Comparison of ENCODE assay signal across 22 cellular contexts in the genomic region with DNA sequence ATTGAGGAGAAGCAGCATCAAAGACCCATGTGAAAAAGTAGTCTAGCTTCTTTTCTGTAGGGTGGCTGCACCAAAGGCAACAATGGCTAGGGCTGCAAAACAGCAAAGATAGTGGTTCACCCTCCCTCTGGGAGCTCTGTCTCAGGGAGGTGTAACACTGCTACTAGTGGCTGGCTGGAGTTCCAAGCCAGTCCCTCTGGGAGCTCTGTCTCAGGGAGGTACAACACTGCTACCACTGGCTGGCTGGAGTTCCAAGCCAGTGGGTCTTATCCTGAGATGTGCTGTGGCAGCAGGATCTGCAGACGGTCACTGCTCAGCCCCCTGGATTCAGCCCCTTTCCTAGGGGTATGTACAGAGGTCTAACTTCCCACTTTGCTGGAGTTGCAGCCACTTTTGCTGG. TPM values are rescaled to one million over a fixed set of nuclear protein-coding genes. Genes with fewer than 3 reads are reported as not detected.
"Had no signal": no experiment of that assay in that cellular context is flagged by ENCODE, and none has a peak within 500 bp of the region (broad histone marks: within the 10 kb centered on the region; RNA-seq: fewer than 3 reads in every experiment).

No MANE protein-coding gene starts in this region.

- H3K27ac ChIP-seq: heart right ventricle, ovary, right atrium auricular region, stomach, thoracic aorta had no signal

- H3K9me3 ChIP-seq: ovary, right atrium auricular region, stomach, thoracic aorta had no signal

- DNase-seq: cortex of kidney; dorsolateral prefrontal cortex; effector CD8-positive, alpha-beta T cell; heart right ventricle; hypothalamus; kidney glomerular epithelial cell; mammary epithelial cell; natural killer cell; nucleus accumbens; ovary; small intestine; stimulated activated CD4-positive, alpha-beta T cell treated with anti-CD3 and anti-CD28 coated beads, Interleukin-12 subunit alpha, Interleukin-12 subunit beta, amount 100 ng/mL, for 4 hours; stimulated activated naive CD4-positive, alpha-beta T cell; stomach; substantia nigra; trophoblast cell had no signal

- FAIRE-seq: endometrium, frontal cortex, small intestine had no signal

- H3K4me1 ChIP-seq: heart right ventricle, right atrium auricular region, stomach had no signal

- H3K27me3 ChIP-seq: dorsolateral prefrontal cortex, heart right ventricle, ovary, right atrium auricular region, stomach had no signal

- H3K36me3 ChIP-seq: heart right ventricle, ovary, right atrium auricular region, stomach, thoracic aorta had no signal

- ATAC-seq: esophagus mucosa, heart right ventricle, natural killer cell had no signal

- H3K4me3 ChIP-seq: dorsolateral prefrontal cortex, heart right ventricle, ovary, right atrium auricular region, stomach, thoracic aorta had no signal

RNA-seq across cellular contexts. Expression of gene TMEM140, which starts 37.9 kb away (rescaled TPM):
- total RNA-seq: chondrocyte had no signal
- polyA plus RNA-seq: mammary epithelial cell had no signal
